In genomic region chr16:50573947-50574751, GRCh38 we compare ENCODE assay signal across 1 cellular context.
TF ChIP-seq lines count a peak whose summit lies in the region.

No MANE protein-coding gene starts in this region.

TF ChIP-seq in K562, 482 proteins besides CTCF, POLR2A, EP300 and RAD21 (continued from another document):
- TF ChIP-seq ZBTB26 (CRISPR knock-in tag; IDR thresholded peaks at IDR 0.05) (no peak), NR1H2 (CRISPR knock-in tag; IDR thresholded peaks at IDR 0.05) (no peak), BCOR (IDR thresholded peaks at IDR 0.05) (peak; percentile 86), EHMT2 (IDR thresholded peaks at IDR 0.05) (no peak), KDM1A (IDR thresholded peaks at IDR 0.05) (peak; percentile 10 to 41; a peak in 1 of 4 replicates), SFPQ (IDR thresholded peaks at IDR 0.05; ENCODE audit: low read depth, low read length) (no peak), ZNF121 (CRISPR knock-in tag; conservative IDR thresholded peaks at IDR 0.05) (no peak), ZNF584 (CRISPR knock-in tag; IDR thresholded peaks at IDR 0.05; ENCODE audit: low read depth) (no peak), ARID3B (CRISPR knock-in tag; IDR thresholded peaks at IDR 0.05; ENCODE audit: borderline replicate concordance) (no peak), MLLT1 (IDR thresholded peaks at IDR 0.05) (no peak), ZNF253 (CRISPR knock-in tag; conservative IDR thresholded peaks at IDR 0.05) (no peak), VEZF1 (CRISPR knock-in tag; IDR thresholded peaks at IDR 0.05) (no peak), ADNP (tag; IDR thresholded peaks at IDR 0.05) (peak; percentile 79), DNMT1 (IDR thresholded peaks at IDR 0.05) (no peak), NR0B1 (IDR thresholded peaks at IDR 0.05; ENCODE audit: partially characterized antibody) (no peak), SRF (CRISPR knock-in tag; IDR thresholded peaks at IDR 0.05) (no peak), ARID3A (IDR thresholded peaks at IDR 0.05; ENCODE audit: borderline replicate concordance, low read depth, low read length) (no peak), HDAC2 (IDR thresholded peaks at IDR 0.05) (peak; percentile 53; the same call in 1 of the 2 replicates), ZNF644 (tag; IDR thresholded peaks at IDR 0.05; ENCODE audit: low read depth) (no peak), ZNF24 (IDR thresholded peaks at IDR 0.05) (no peak), DACH1 (IDR thresholded peaks at IDR 0.05; ENCODE audit: partially characterized antibody) (no peak), ZFP91 (CRISPR knock-in tag; IDR thresholded peaks at IDR 0.05) (no peak), TRIM28 (IDR thresholded peaks at IDR 0.05) (no peak), CREB3 (tag; conservative IDR thresholded peaks at IDR 0.05; ENCODE audit: low read depth) (no peak), RBM25 (IDR thresholded peaks at IDR 0.05; ENCODE audit: low read depth, low read length, severe bottlenecking) (peak; percentile 83), SNAPC5 (CRISPR knock-in tag; IDR thresholded peaks at IDR 0.05) (no peak), ZNF217 (CRISPR knock-in tag; IDR thresholded peaks at IDR 0.05) (no peak), GTF2A2 (tag; IDR thresholded peaks at IDR 0.05) (no peak), ZNF76 (CRISPR knock-in tag; IDR thresholded peaks at IDR 0.05; ENCODE audit: borderline replicate concordance) (no peak)
TF ChIP-seq in K562: peak in this region for 5.
